In the genomic region with DNA sequence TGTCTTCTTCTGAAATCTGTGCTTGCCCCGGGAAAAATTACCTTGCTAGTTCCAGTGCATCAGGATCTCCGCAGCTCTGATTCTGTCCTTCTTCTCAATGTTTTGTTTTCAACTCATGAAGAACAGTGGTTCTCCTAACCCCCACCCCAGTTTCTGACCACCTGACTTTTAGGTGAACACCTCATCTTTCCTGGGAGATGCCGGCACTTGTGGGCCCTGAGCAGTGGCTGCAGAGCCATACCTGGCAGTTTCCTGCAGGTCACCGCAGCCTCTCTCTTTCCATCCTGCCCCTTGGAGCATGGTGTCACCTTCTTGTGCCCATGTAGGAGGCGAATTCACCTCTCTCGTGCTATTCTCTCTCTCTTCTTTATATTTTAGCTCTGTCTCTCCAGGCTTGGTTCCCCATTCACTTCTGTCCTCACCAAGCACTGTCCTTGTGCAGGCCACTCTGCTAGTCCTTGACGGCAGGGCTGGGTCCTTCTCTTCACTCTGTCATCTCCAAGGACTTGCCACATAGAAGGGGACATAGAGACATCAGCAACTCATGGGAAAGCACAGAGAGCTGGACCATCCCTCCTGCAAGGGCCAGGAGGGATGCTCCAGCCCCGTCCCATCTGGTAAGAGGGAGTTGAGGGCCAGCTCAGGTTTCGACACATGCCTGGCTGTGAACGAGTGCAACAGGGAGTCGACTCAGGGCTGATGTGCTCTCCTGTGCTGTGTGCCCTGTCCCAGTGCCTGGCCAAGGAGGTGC, we compare ENCODE assay signal across 25 cellular contexts.
"Had no signal": no experiment of that assay in that cellular context is flagged by ENCODE, and none has a peak within 500 bp of the region (broad histone marks: within the 10 kb centered on the region; RNA-seq: fewer than 3 reads in every experiment).

No MANE protein-coding gene starts in this region.

- FAIRE-seq: islet of Langerhans had no signal

- H3K27me3 ChIP-seq: gastroesophageal sphincter, heart left ventricle, hepatocyte, neutrophil, sigmoid colon, stomach, testis had no signal

- H3K9me3 Mint-ChIP-seq: natural killer cell; stimulated activated effector memory CD8-positive, alpha-beta T cell treated with anti-CD3 and anti-CD28 coated beads, Interleukin-12 subunit alpha, Interleukin-12 subunit beta, amount 100 ng/mL, for 72 hours; type B pancreatic cell had no signal

- H3K36me3 ChIP-seq: gastroesophageal sphincter, heart left ventricle, left ventricle myocardium inferior, lower lobe of right lung, neutrophil, sigmoid colon, stomach, tibial artery had no signal

- H3K9me3 ChIP-seq: gastroesophageal sphincter, heart left ventricle, left ventricle myocardium inferior, lower lobe of right lung, neutrophil, sigmoid colon, stomach, testis, tibial artery had no signal

- H3K4me1 ChIP-seq: foreskin keratinocyte, gastroesophageal sphincter, lower lobe of right lung, parathyroid adenoma, sigmoid colon, stomach, testis, tibial artery had no signal

- H3K27ac ChIP-seq: epithelial cell of prostate, foreskin keratinocyte, gastroesophageal sphincter, heart left ventricle, hepatocyte, left ventricle myocardium inferior, lower lobe of right lung, neutrophil, parathyroid adenoma, sigmoid colon, stomach, testis, tibial artery had no signal

- H3K4me1 Mint-ChIP-seq: natural killer cell had no signal

- ATAC-seq: esophagus mucosa; foreskin keratinocyte; gastroesophageal sphincter; left cardiac atrium; lower lobe of right lung; natural killer cell; stimulated activated effector memory CD8-positive, alpha-beta T cell treated with anti-CD3 and anti-CD28 coated beads, Interleukin-12 subunit alpha, Interleukin-12 subunit beta, amount 100 ng/mL, for 72 hours had no signal

- H3K36me3 Mint-ChIP-seq: natural killer cell; stimulated activated effector memory CD8-positive, alpha-beta T cell treated with anti-CD3 and anti-CD28 coated beads, Interleukin-12 subunit alpha, Interleukin-12 subunit beta, amount 100 ng/mL, for 72 hours; type B pancreatic cell had no signal

- H3K9ac ChIP-seq: parathyroid adenoma had no signal

- H3K4me3 ChIP-seq: gastroesophageal sphincter, heart left ventricle, hepatocyte, left ventricle myocardium inferior, lower lobe of right lung, sigmoid colon, stomach, testis, tibial artery had no signal

- H3K27ac Mint-ChIP-seq: natural killer cell; progenitor cell of endocrine pancreas; stimulated activated effector memory CD8-positive, alpha-beta T cell treated with anti-CD3 and anti-CD28 coated beads, Interleukin-12 subunit alpha, Interleukin-12 subunit beta, amount 100 ng/mL, for 72 hours; type B pancreatic cell had no signal

- H3K79me2 ChIP-seq: hepatocyte, parathyroid adenoma had no signal

- H2AFZ ChIP-seq: hepatocyte, parathyroid adenoma had no signal

- H3K4me2 ChIP-seq: hepatocyte had no signal

- DNase-seq: cortex of kidney; foreskin keratinocyte; heart left ventricle; left cardiac atrium; left ventricle myocardium inferior; lower lobe of right lung; natural killer cell; sigmoid colon; stimulated activated CD4-positive, alpha-beta T cell treated with anti-CD3 and anti-CD28 coated beads, Interleukin-2, amount 100 ng/mL, for 24 hours; stimulated activated CD4-positive, alpha-beta T cell treated with anti-CD3 and anti-CD28 coated beads, Interleukin-4, amount 100 ng/mL, for 24 hours; stimulated activated naive CD4-positive, alpha-beta T cell treated with Interleukin-2 at 50 U/mL for 16 hours; stomach; testis; tibial artery had no signal

- H3K4me3 Mint-ChIP-seq: natural killer cell; neural crest cell; stimulated activated effector memory CD8-positive, alpha-beta T cell treated with anti-CD3 and anti-CD28 coated beads, Interleukin-12 subunit alpha, Interleukin-12 subunit beta, amount 100 ng/mL, for 72 hours; type B pancreatic cell had no signal
